ENCODE assay signal across 32 cellular contexts in genomic region chr9:89291741-89292140, GRCh38.
"Had no signal": no experiment of that assay in that cellular context is flagged by ENCODE, and none has a peak within 500 bp of the region (broad histone marks: within the 10 kb centered on the region; RNA-seq: fewer than 3 reads in every experiment).

No MANE protein-coding gene starts in this region.

- H3K27me3 ChIP-seq: adrenal gland, body of pancreas, brain microvascular endothelial cell, breast epithelium had no signal

- FAIRE-seq: astrocyte, TTC549 had no signal

- H3K27ac ChIP-seq: adrenal gland, body of pancreas, brain microvascular endothelial cell, breast epithelium, VCaP had no signal

- DNase-seq: activated B cell treated with CpG ODN at 0.5 μM for 24 hours; activated CD4-positive, alpha-beta memory T cell treated with anti-CD3 and anti-CD28 coated beads for 36 hours; activated CD4-positive, alpha-beta T cell treated with anti-CD3 and anti-CD28 coated beads for 4 hours; activated CD4-positive, alpha-beta T cell treated with anti-CD3 and anti-CD28 coated beads, Interleukin-2, amount 50 U/mL, for 1 hour; activated CD4-positive, alpha-beta T cell treated with anti-CD3 and anti-CD28 coated beads, Interleukin-2, amount 50 U/mL, for 4 hours; activated CD4-positive, CD25-positive, alpha-beta regulatory T cell treated with anti-CD3 and anti-CD28 coated beads, Interleukin-2, amount 50 U/mL, for 72 hours; activated CD8-positive, alpha-beta memory T cell treated with anti-CD3 and anti-CD28 coated beads, Interleukin-2, amount 50 U/mL, for 4 hours; activated CD8-positive, alpha-beta T cell treated with anti-CD3 and anti-CD28 coated beads for 36 hours; activated effector memory CD4-positive, alpha-beta T cell treated with anti-CD3 and anti-CD28 coated beads, Interleukin-2, amount 50 U/mL, for 16 hours; activated gamma-delta T cell treated with Interleukin-2 at 50 U/mL for 16 hours; activated naive CD4-positive, alpha-beta T cell; activated naive CD4-positive, alpha-beta T cell treated with anti-CD3 and anti-CD28 coated beads for 36 hours; activated naive CD4-positive, alpha-beta T cell treated with anti-CD3 and anti-CD28 coated beads, Interleukin-2, amount 50 U/mL, for 16 hours; activated naive CD8-positive, alpha-beta T cell treated with anti-CD3 and anti-CD28 coated beads for 36 hours; activated T-cell treated with anti-CD3 and anti-CD28 coated beads for 4 hours; activated T-cell treated with anti-CD3 and anti-CD28 coated beads, Interleukin-2, amount 50 U/mL, for 1 hour; activated T-cell treated with anti-CD3 and anti-CD28 coated beads, Interleukin-2, amount 50 U/mL, for 4 hours; activated T-cell treated with anti-CD3 and anti-CD28 coated beads, Interleukin-2, amount 50 U/mL, for 72 hours; adrenal gland; amniotic stem cell; aorta; body of pancreas; brain microvascular endothelial cell; T-helper 1 cell; T-helper 2 cell; T-helper 9 cell had no signal

- H3K36me3 ChIP-seq: adrenal gland, brain microvascular endothelial cell, breast epithelium had no signal

- H3K4me3 ChIP-seq: adrenal gland, body of pancreas, breast epithelium had no signal

- H3K4me1 ChIP-seq: adrenal gland, body of pancreas, breast epithelium had no signal

- H3K9me3 ChIP-seq: adrenal gland, body of pancreas had no signal

- ATAC-seq: activated CD8-positive, alpha-beta T cell treated with anti-CD3 and anti-CD28 coated beads for 36 hours; activated naive CD4-positive, alpha-beta T cell treated with anti-CD3 and anti-CD28 coated beads, Interleukin-2, amount 50 U/mL, for 72 hours; activated T-cell treated with anti-CD3 and anti-CD28 coated beads, Interleukin-2, amount 50 U/mL, for 4 hours; activated T-cell treated with anti-CD3 and anti-CD28 coated beads, Interleukin-2, amount 50 U/mL, for 72 hours; activated T-helper 17 cell treated with anti-CD3 and anti-CD28 coated beads, Interleukin-2, amount 50 U/mL, for 72 hours; body of pancreas had no signal
